Comparison of ENCODE assay signal across 26 cellular contexts in the genomic region with DNA sequence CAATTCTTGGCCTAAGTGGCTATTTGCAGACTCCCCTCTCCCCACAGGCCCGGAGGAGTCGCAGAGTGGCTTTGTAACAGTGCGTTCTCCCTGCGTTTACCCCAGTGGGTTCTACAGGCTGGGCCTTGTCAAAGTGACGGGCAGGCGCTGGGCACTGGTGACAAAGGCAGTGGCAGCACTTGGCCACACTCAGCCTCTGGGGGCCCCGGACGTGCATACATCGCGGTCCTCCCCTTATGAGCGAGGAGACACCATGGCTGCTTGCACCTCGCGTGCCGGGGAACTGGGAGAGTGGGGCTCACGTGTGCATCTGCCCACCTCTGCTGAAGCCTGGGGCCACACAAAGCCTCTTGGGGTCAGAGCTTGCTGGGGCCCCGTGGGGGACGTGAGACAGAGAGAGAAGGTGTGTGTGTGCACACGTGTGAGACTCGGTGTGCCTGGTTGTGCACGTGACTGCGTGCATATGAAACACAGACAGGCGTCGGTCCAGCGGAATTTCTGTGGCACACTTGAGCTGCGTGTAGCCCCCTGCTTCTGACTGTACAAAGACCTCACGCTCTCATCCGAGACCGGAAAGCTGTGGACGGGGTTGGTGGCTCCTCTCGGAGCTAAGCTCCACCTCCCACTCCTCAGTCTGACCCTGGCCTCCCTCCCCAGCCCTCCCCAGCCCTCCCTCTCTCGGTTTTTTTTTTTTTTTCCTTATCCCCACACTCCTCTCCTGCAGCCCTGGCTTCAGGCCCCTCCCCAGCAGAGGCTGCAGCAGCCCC. TPM values are rescaled to one million over a fixed set of nuclear protein-coding genes. Genes with fewer than 3 reads are reported as not detected.
"Had no signal": no experiment of that assay in that cellular context is flagged by ENCODE, and none has a peak within 500 bp of the region (broad histone marks: within the 10 kb centered on the region; RNA-seq: fewer than 3 reads in every experiment).

No MANE protein-coding gene starts in this region.

- H3K9me3 Mint-ChIP-seq: activated B cell treated with CpG ODN at 0.5 μM for 24 hours; activated CD4-positive, alpha-beta T cell treated with anti-CD3 and anti-CD28 coated beads, Interleukin-2, amount 10 ng/mL, durations not matched to agents 24 days and 14 days; activated naive CD4-positive, alpha-beta T cell treated with anti-CD3 and anti-CD28 coated beads, Interleukin-2, amount 50 U/mL, for 24 hours; activated T-cell treated with anti-CD3 and anti-CD28 coated beads, Interleukin-2, amount 50 U/mL, for 24 hours; activated T-helper 1 cell treated with anti-CD3 and anti-CD28 coated beads, Interleukin-12 subunit alpha, Interleukin-12 subunit beta, Interleukin-2, Interleukin-4 antibody, amounts not matched to agents 30 ng/mL and 10 ng/mL and 1 ng/mL, durations not matched to agents 14 hours and 24 hours and 36 hours had no signal

- H3K36me3 ChIP-seq: ascending aorta had no signal

- H3K4me3 Mint-ChIP-seq: activated B cell treated with CpG ODN at 0.5 μM for 24 hours; activated CD4-positive, alpha-beta T cell treated with anti-CD3 and anti-CD28 coated beads, Interleukin-2, amount 10 ng/mL, durations not matched to agents 24 days and 14 days; activated CD8-positive, alpha-beta memory T cell treated with anti-CD3 and anti-CD28 coated beads, Interleukin-2, amount 10 ng/mL, durations not matched to agents 7 days and 5 days; activated naive CD4-positive, alpha-beta T cell treated with anti-CD3 and anti-CD28 coated beads, Interleukin-2, amount 50 U/mL, for 24 hours; activated T-cell treated with anti-CD3 and anti-CD28 coated beads, Interleukin-2, amount 50 U/mL, for 24 hours; activated T-helper 1 cell treated with anti-CD3 and anti-CD28 coated beads, Interleukin-12 subunit alpha, Interleukin-12 subunit beta, Interleukin-2, Interleukin-4 antibody, amounts not matched to agents 30 ng/mL and 10 ng/mL and 1 ng/mL, durations not matched to agents 14 hours and 24 hours and 36 hours; T-helper 17 cell had no signal

- H3K9me3 ChIP-seq: ascending aorta, body of pancreas had no signal

- H3K4me3 ChIP-seq: ascending aorta, body of pancreas, PC-9 had no signal

- DNase-seq: activated B cell treated with CpG ODN at 0.5 μM for 24 hours; activated CD4-positive, alpha-beta T cell treated with anti-CD3 and anti-CD28 coated beads for 1 hour; activated CD4-positive, alpha-beta T cell treated with anti-CD3 and anti-CD28 coated beads, Interleukin-2, amount 10 ng/mL, durations not matched to agents 24 days and 14 days; activated CD4-positive, alpha-beta T cell treated with anti-CD3 and anti-CD28 coated beads, Interleukin-2, amount 50 U/mL, for 48 hours; activated CD8-positive, alpha-beta memory T cell treated with anti-CD3 and anti-CD28 coated beads, Interleukin-2, amount 10 ng/mL, durations not matched to agents 7 days and 5 days; activated effector memory CD4-positive, alpha-beta T cell treated with Interleukin-2 at 50 U/mL for 16 hours; activated naive CD4-positive, alpha-beta T cell; activated T-cell treated with anti-CD3 and anti-CD28 coated beads, Interleukin-2, amount 50 U/mL, for 24 hours; body of pancreas; Karpas-422; MM.1S; NCI-H1105; NCI-H1436; NCI-H187; NCI-H2081; NCI-H2171; NCI-H345; NCI-H510A treated with DMSO at 0.1 percent for 48 hours; PC-9; SHP77 treated with DMSO at 0.1 percent for 48 hours; T-helper 17 cell; T-helper 9 cell had no signal

- ATAC-seq: activated CD8-positive, alpha-beta memory T cell treated with anti-CD3 and anti-CD28 coated beads, Interleukin-2, amount 10 ng/mL, durations not matched to agents 7 days and 5 days; body of pancreas; T-helper 17 cell had no signal

- H2AFZ ChIP-seq: PC-9 had no signal

- H3K36me3 Mint-ChIP-seq: activated CD8-positive, alpha-beta memory T cell treated with anti-CD3 and anti-CD28 coated beads, Interleukin-2, amount 10 ng/mL, durations not matched to agents 7 days and 5 days; activated naive CD4-positive, alpha-beta T cell treated with anti-CD3 and anti-CD28 coated beads, Interleukin-2, amount 50 U/mL, for 24 hours had no signal

- H3K4me2 ChIP-seq: PC-9 had no signal

- H3K27me3 Mint-ChIP-seq: activated CD4-positive, alpha-beta T cell treated with anti-CD3 and anti-CD28 coated beads, Interleukin-2, amount 10 ng/mL, durations not matched to agents 24 days and 14 days; activated CD8-positive, alpha-beta memory T cell treated with anti-CD3 and anti-CD28 coated beads, Interleukin-2, amount 10 ng/mL, durations not matched to agents 7 days and 5 days had no signal

- H3K27ac ChIP-seq: ascending aorta, body of pancreas, PC-9 had no signal

- H3K4me1 Mint-ChIP-seq: activated B cell treated with CpG ODN at 0.5 μM for 24 hours; activated CD4-positive, alpha-beta T cell treated with anti-CD3 and anti-CD28 coated beads, Interleukin-2, amount 10 ng/mL, durations not matched to agents 24 days and 14 days; activated CD8-positive, alpha-beta memory T cell treated with anti-CD3 and anti-CD28 coated beads, Interleukin-2, amount 10 ng/mL, durations not matched to agents 7 days and 5 days; activated naive CD4-positive, alpha-beta T cell treated with anti-CD3 and anti-CD28 coated beads, Interleukin-2, amount 50 U/mL, for 24 hours; T-helper 17 cell had no signal

- H3K4me1 ChIP-seq: ascending aorta, body of pancreas had no signal

- H3K27me3 ChIP-seq: ascending aorta, body of pancreas had no signal

- H3K27ac Mint-ChIP-seq: activated B cell treated with CpG ODN at 0.5 μM for 24 hours; activated CD4-positive, alpha-beta T cell treated with anti-CD3 and anti-CD28 coated beads, Interleukin-2, amount 10 ng/mL, durations not matched to agents 24 days and 14 days; activated CD8-positive, alpha-beta memory T cell treated with anti-CD3 and anti-CD28 coated beads, Interleukin-2, amount 10 ng/mL, durations not matched to agents 7 days and 5 days; activated T-cell treated with anti-CD3 and anti-CD28 coated beads, Interleukin-2, amount 50 U/mL, for 24 hours; activated T-helper 1 cell treated with anti-CD3 and anti-CD28 coated beads, Interleukin-12 subunit alpha, Interleukin-12 subunit beta, Interleukin-2, Interleukin-4 antibody, amounts not matched to agents 30 ng/mL and 10 ng/mL and 1 ng/mL, durations not matched to agents 14 hours and 24 hours and 36 hours; T-helper 17 cell had no signal

RNA-seq across cellular contexts. Expression of gene C14orf180, which starts 8.5 kb away (rescaled TPM):
- total RNA-seq: activated B cell treated with CpG ODN at 0.5 μM for 24 hours; activated CD4-positive, alpha-beta T cell treated with anti-CD3 and anti-CD28 coated beads, Interleukin-2, amount 10 ng/mL, durations not matched to agents 24 days and 14 days; activated CD8-positive, alpha-beta memory T cell treated with anti-CD3 and anti-CD28 coated beads, Interleukin-2, amount 10 ng/mL, durations not matched to agents 7 days and 5 days; activated T-helper 1 cell treated with anti-CD3 and anti-CD28 coated beads, Interleukin-12 subunit alpha, Interleukin-12 subunit beta, Interleukin-2, Interleukin-4 antibody, amounts not matched to agents 30 ng/mL and 10 ng/mL and 1 ng/mL, durations not matched to agents 14 hours and 24 hours and 36 hours; PC-9; SK-MEL-5; T-helper 17 cell had no signal

RNA-seq across cellular contexts. Expression of gene TMEM179, which starts 33.5 kb away (rescaled TPM):
- total RNA-seq: activated B cell treated with CpG ODN at 0.5 μM for 24 hours; activated CD8-positive, alpha-beta memory T cell treated with anti-CD3 and anti-CD28 coated beads, Interleukin-2, amount 10 ng/mL, durations not matched to agents 7 days and 5 days; ascending aorta; PC-9; T-helper 17 cell had no signal
